In genomic region chr16:89619880-89620279, GRCh38 we compare ENCODE assay signal across 18 cellular contexts. TPM values are rescaled to one million over a fixed set of nuclear protein-coding genes. Genes with fewer than 3 reads are reported as not detected.
DNase-seq lines count a peak whose midpoint lies in the region; ATAC-seq and TF ChIP-seq lines count a peak whose summit lies in the region.
"Had no signal": no experiment of that assay in that cellular context is flagged by ENCODE, and none has a peak within 500 bp of the region (broad histone marks: within the 10 kb centered on the region; RNA-seq: fewer than 3 reads in every experiment).

No MANE protein-coding gene starts in this region.

- H3K4me3 ChIP-seq in testis (no peak overlapping the region), spleen (no peak overlapping the region)

- WGBS in testis, 2 donors, result 41 to 56% methylated on average over 10 to 13 of the region's 13 CpGs
- WGBS in spleen, 5 donors, result 78 to 90% (median 82%) methylated on average over 13 of the region's 13 CpGs

- H3K9me3 ChIP-seq in testis, result no peaks in the 10 kb centered on the region
- H3K9me3 ChIP-seq in spleen, result peaks cover 0 to 4% (median 0%) of the 10 kb centered on the region in 8 donors
- H3K9me3 ChIP-seq: Caco-2 had no signal

- intact Hi-C loops in testis (cut with DNase I; ENCODE audit: low total_unique reads), result no loop called here
- intact Hi-C loops in spleen (cut with DNase I; ENCODE audit: low total_unique reads), result no loop called here

- H3K36me3 ChIP-seq in testis (ENCODE audit: low read depth, missing control alignments) (no peaks in the 10 kb centered on the region), spleen (no peaks in the 10 kb centered on the region)

- H3K27ac ChIP-seq in testis, result peak overlapping the region; percentile 65 to 79
- no peak overlapping the region for H3K27ac ChIP-seq in spleen
- H3K27ac ChIP-seq: HL-60, KMS-11 had no signal

- no peak for ATAC-seq in GM18498 (IDR thresholded peaks at IDR 0.05; ENCODE audit: unreplicated experiment)
- ATAC-seq: HCT116, SK-N-SH treated with all-trans-retinoic acid at 6 μM for 48 hours had no signal

- peak; percentile 66 for DNase-seq in GM03348 (ENCODE audit: low spot score)
- peak; percentile 60 for DNase-seq in amniotic epithelial cell (ENCODE audit: low read depth)
- peak; percentile 58 for DNase-seq in hepatic stellate cell (ENCODE audit: low spot score)
- peak; percentile 75 for DNase-seq in testis
- DNase-seq in NCI-H446 treated with DMSO at 0.1 percent for 48 hours (lab: John Stamatoyannopoulos, UW), result no peak
- no peak for DNase-seq in spleen
- DNase-seq: Caco-2, MM.1S, NCI-H2029, NCI-H2171 treated with DMSO at 0.1 percent for 48 hours, NCI-H510A treated with DMSO at 0.1 percent for 48 hours, SHP77 had no signal

- H3K4me1 ChIP-seq in testis, result peaks cover 13% of the 10 kb centered on the region
- H3K4me1 ChIP-seq in spleen, result peaks cover 0 to 40% (median 17%) of the 10 kb centered on the region in 6 donors

- TF ChIP-seq POLR2A in testis (IDR thresholded peaks at IDR 0.05) (no peak), spleen (IDR thresholded peaks at IDR 0.05) (no peak)

- H3K27me3 ChIP-seq in testis (no peaks in the 10 kb centered on the region), spleen (replicated peaks in 1 of 7) (peaks cover 0 to 30% (median 0%) of the 10 kb centered on the region in 7 donors)

- TF ChIP-seq CTCF in testis (IDR thresholded peaks at IDR 0.05) (no peak), spleen (IDR thresholded peaks at IDR 0.05 in 8 of 11, conservative IDR thresholded peaks at IDR 0.05 in 3 of 11) (no peak)

RNA-seq across cellular contexts. Expression of gene DPEP1, which starts 6.4 kb away (rescaled TPM):
- total RNA-seq in testis, result 100 to 1,000 TPM; 125 to 256 TPM
- 105 TPM for polyA plus RNA-seq in testis (ENCODE audit: insufficient read depth, low read depth, low replicate concordance)
- 10 to 100 TPM in 1 of 7 donors, 1 to 10 TPM in 5, under 1 TPM in 1; 0.57 to 39.5 (median 4.0) TPM for total RNA-seq in spleen
- 1 to 10 TPM in 1 of 3 donors, under 1 TPM in 2; 0.33 to 2.0 (median 0.83) TPM for polyA plus RNA-seq in spleen
- polyA plus RNA-seq: CD14-positive monocyte had no signal

RNA-seq across cellular contexts. Expression of gene CHMP1A, which starts 37.6 kb away (rescaled TPM):
- total RNA-seq in testis (100 to 1,000 TPM; 106 to 123 TPM), spleen (10 to 100 TPM; 44.4 to 96.2 (median 79.0) TPM)
- polyA plus RNA-seq in testis (ENCODE audit: insufficient read depth, low read depth, low replicate concordance) (90.0 TPM), spleen (10 to 100 TPM; 54.2 to 90.5 (median 63.6) TPM)

RNA-seq across cellular contexts. Expression of gene SPATA33, which starts 37.8 kb away (rescaled TPM):
- total RNA-seq in testis (10 to 100 TPM; 45.8 to 85.0 TPM), spleen (1 to 10 TPM; 2.9 to 5.7 (median 4.7) TPM)
- polyA plus RNA-seq in testis (ENCODE audit: insufficient read depth, low read depth, low replicate concordance) (201 TPM), spleen (1 to 10 TPM; 3.8 to 7.0 (median 4.9) TPM)

RNA-seq across cellular contexts. Expression of gene CPNE7, which starts 44.3 kb away (rescaled TPM):
- 10 to 100 TPM; 12.5 to 15.0 TPM for total RNA-seq in testis
- 3.3 TPM for polyA plus RNA-seq in testis (ENCODE audit: insufficient read depth, low read depth, low replicate concordance)
- 1 to 10 TPM in 3 of 7 donors, under 1 TPM in 3, not detected in 1; 0.37 to 2.2 (median 1.0) TPM for total RNA-seq in spleen
- 1 to 10 TPM; 2.9 to 4.3 (median 3.7) TPM for polyA plus RNA-seq in spleen
- polyA plus RNA-seq: CD14-positive monocyte had no signal

RNA-seq across cellular contexts. Expression of gene RPL13, which starts 59.4 kb away (rescaled TPM):
- total RNA-seq in testis, result 1,000 to 10,000 TPM; 1,952 to 3,862 TPM
- polyA plus RNA-seq in testis (ENCODE audit: insufficient read depth, low read depth, low replicate concordance), result 1,947 TPM
- total RNA-seq in spleen, result 1,000 to 10,000 TPM; 2,154 to 6,842 (median 2,799) TPM
- over 10,000 TPM; 13,171 to 16,278 (median 14,011) TPM for polyA plus RNA-seq in spleen

Comparison
In these comparisons a context has a peak if more than half of its experiments do, and no peak if none do; other contexts are left out.
1. DNase-seq: peak in GM03348 (single experiment), amniotic epithelial cell (single experiment), hepatic stellate cell (single experiment) and testis (single experiment); none in NCI-H446 treated with DMSO at 0.1 percent for 48 hours (single experiment) and spleen (single experiment).
2. H3K27ac ChIP-seq: peak in testis (2 of 2); none in spleen (0 of 8).
3. RNA of gene SPATA33, which starts 37.8 kb away (total RNA-seq): 45.8 to 85.0 TPM in testis; 2.9 to 5.7 TPM in spleen; every median in the first group is over 4 times any median in the second.